In the genomic region with DNA sequence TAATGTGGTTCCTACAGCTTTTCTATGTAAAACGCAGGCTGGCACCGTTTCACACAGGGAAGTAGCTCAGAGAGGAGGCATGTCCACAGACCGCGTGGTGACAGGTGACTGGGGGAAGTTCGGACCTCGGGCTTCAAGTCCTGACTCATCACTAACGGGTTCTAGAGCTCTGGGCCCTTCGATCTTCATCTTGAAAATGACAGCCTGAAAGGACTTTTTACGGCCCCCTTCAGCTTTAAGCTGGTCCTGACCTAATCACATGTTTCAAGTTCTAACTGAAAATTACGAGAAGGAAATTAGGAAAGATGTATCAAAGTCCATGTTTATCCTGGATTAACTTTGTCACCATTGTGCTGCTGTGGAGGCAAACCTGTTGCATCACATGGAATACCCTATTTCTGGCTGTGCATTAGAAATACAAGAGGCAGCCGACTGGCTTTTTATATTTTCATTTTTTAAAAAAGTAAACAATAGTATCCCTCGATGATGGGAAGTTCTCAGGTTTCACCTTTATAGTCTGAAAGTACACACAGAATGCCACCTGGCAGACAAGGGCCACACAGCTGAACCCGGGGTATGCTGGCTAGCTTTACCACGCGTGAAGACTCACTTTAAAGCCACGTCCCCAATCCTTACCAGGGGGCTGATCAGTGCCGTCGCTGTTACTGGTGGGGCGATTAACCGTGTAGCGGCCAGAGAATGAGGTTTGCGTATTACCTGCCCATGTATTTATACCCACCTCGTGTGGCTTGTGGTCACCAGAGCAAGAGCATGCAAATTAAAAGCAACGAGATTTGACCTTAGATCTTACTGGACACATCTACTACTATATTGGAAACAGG, we compare ENCODE assay signal across 1 cellular context.
TF ChIP-seq lines count a peak whose summit lies in the region.

No MANE protein-coding gene starts in this region.

TF ChIP-seq in HepG2, 621 proteins besides CTCF, POLR2A, EP300 and RAD21 (continued from another document and continues in another):
- no peak for TF ChIP-seq ZNF24 (IDR thresholded peaks at IDR 0.05)
- no peak for TF ChIP-seq MAZ (IDR thresholded peaks at IDR 0.05; ENCODE audit: borderline replicate concordance, low read depth, low read length)
- no peak; the same call in 1 of the 2 replicates for TF ChIP-seq MAZ (CRISPR knock-in tag; IDR thresholded peaks at IDR 0.05; ENCODE audit: low read depth)
- TF ChIP-seq, protein P1, sequence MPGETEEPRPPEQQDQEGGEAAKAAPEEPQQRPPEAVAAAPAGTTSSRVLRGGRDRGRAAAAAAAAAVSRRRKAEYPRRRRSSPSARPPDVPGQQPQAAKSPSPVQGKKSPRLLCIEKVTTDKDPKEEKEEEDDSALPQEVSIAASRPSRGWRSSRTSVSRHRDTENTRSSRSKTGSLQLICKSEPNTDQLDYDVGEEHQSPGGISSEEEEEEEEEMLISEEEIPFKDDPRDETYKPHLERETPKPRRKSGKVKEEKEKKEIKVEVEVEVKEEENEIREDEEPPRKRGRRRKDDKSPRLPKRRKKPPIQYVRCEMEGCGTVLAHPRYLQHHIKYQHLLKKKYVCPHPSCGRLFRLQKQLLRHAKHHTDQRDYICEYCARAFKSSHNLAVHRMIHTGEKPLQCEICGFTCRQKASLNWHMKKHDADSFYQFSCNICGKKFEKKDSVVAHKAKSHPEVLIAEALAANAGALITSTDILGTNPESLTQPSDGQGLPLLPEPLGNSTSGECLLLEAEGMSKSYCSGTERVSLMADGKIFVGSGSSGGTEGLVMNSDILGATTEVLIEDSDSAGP (CRISPR knock-in tag; IDR thresholded peaks at IDR 0.05; ENCODE audit: borderline replicate concordance), result peak; percentile 83
- no peak for TF ChIP-seq CHCHD3 (CRISPR knock-in tag; IDR thresholded peaks at IDR 0.05)
- TF ChIP-seq, protein P2, sequence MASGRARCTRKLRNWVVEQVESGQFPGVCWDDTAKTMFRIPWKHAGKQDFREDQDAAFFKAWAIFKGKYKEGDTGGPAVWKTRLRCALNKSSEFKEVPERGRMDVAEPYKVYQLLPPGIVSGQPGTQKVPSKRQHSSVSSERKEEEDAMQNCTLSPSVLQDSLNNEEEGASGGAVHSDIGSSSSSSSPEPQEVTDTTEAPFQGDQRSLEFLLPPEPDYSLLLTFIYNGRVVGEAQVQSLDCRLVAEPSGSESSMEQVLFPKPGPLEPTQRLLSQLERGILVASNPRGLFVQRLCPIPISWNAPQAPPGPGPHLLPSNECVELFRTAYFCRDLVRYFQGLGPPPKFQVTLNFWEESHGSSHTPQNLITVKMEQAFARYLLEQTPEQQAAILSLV (CRISPR knock-in tag; IDR thresholded peaks at IDR 0.05; ENCODE audit: borderline replicate concordance), result no peak; the same call in 1 of the 2 replicates
- TF ChIP-seq ZNF280B (CRISPR knock-in tag; IDR thresholded peaks at IDR 0.05; ENCODE audit: borderline replicate concordance), result no peak
- TF ChIP-seq AKNA (CRISPR knock-in tag; IDR thresholded peaks at IDR 0.05; ENCODE audit: borderline replicate concordance), result no peak
- TF ChIP-seq FOXO1 (CRISPR knock-in tag; IDR thresholded peaks at IDR 0.05), result peak; percentile 95
- no peak for TF ChIP-seq ZNF329 (CRISPR knock-in tag; IDR thresholded peaks at IDR 0.05; ENCODE audit: low read depth)
- TF ChIP-seq ZNF567 (CRISPR knock-in tag; IDR thresholded peaks at IDR 0.05; ENCODE audit: borderline replicate concordance), result no peak
- no peak for TF ChIP-seq SMAD1 (CRISPR knock-in tag; IDR thresholded peaks at IDR 0.05; ENCODE audit: borderline replicate concordance, low read depth)
- TF ChIP-seq, protein P3, sequence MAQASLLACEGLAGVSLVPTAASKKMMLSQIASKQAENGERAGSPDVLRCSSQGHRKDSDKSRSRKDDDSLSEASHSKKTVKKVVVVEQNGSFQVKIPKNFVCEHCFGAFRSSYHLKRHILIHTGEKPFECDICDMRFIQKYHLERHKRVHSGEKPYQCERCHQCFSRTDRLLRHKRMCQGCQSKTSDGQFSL (CRISPR knock-in tag; IDR thresholded peaks at IDR 0.05), result no peak
- 0 out of 2 replicates have a peak, but pooled peaks have one; percentile 45 for TF ChIP-seq NCOA1 (CRISPR knock-in tag; IDR thresholded peaks at IDR 0.05)
- TF ChIP-seq, protein P4, sequence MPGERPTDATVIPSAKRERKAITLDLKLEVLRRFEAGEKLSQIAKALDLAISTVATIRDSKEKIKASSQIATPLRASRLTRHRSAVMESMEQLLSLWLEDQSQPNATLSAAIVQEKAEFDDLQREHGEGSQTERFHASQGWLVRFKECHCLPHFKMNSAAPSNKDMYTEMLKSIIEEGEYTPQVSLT (CRISPR knock-in tag; IDR thresholded peaks at IDR 0.05; ENCODE audit: borderline replicate concordance, low read depth), result no peak
- TF ChIP-seq E2F2 (CRISPR knock-in tag; IDR thresholded peaks at IDR 0.05; ENCODE audit: borderline replicate concordance), result peak; percentile 76; the same call in 1 of the 2 replicates
- TF ChIP-seq CREM (IDR thresholded peaks at IDR 0.05), result peak; percentile 92
- no peak for TF ChIP-seq CREM (CRISPR knock-in tag; IDR thresholded peaks at IDR 0.05)
- TF ChIP-seq DPF2 (CRISPR knock-in tag; IDR thresholded peaks at IDR 0.05; ENCODE audit: borderline replicate concordance, low read depth), result peak; percentile 94
- TF ChIP-seq MXI1 (IDR thresholded peaks at IDR 0.05; ENCODE audit: borderline replicate concordance, low read depth, low read length), result peak; percentile 88
- TF ChIP-seq SRY (CRISPR knock-in tag; IDR thresholded peaks at IDR 0.05), result no peak; the same call in 1 of the 2 replicates
- no peak for TF ChIP-seq CENPT (CRISPR knock-in tag; IDR thresholded peaks at IDR 0.05; ENCODE audit: low read depth)
- TF ChIP-seq ISX (CRISPR knock-in tag; conservative IDR thresholded peaks at IDR 0.05), result 0 out of 2 replicates have a peak, but pooled peaks have one; percentile 19
- peak; percentile 93 for TF ChIP-seq ISL2 (CRISPR knock-in tag; IDR thresholded peaks at IDR 0.05)
- TF ChIP-seq ZNF124 (CRISPR knock-in tag; IDR thresholded peaks at IDR 0.05), result no peak
- no peak for TF ChIP-seq SCMH1 (CRISPR knock-in tag; IDR thresholded peaks at IDR 0.05; ENCODE audit: borderline replicate concordance)
- no peak for TF ChIP-seq ZBTB7A (CRISPR knock-in tag; IDR thresholded peaks at IDR 0.05)
- 0 out of 2 replicates have a peak, but pooled peaks have one; percentile 83 for TF ChIP-seq ZNF572 (CRISPR knock-in tag; IDR thresholded peaks at IDR 0.05)
- no peak for TF ChIP-seq GPN1 (CRISPR knock-in tag; IDR thresholded peaks at IDR 0.05; ENCODE audit: borderline replicate concordance)
- TF ChIP-seq RBM39 (IDR thresholded peaks at IDR 0.05; ENCODE audit: low read depth, low read length, poor library complexity, severe bottlenecking), result no peak
- no peak for TF ChIP-seq ZFYVE20 (CRISPR knock-in tag; IDR thresholded peaks at IDR 0.05; ENCODE audit: borderline replicate concordance, low read depth)
- TF ChIP-seq ATF7 (IDR thresholded peaks at IDR 0.05), result peak; percentile 49; the same call in 1 of the 2 replicates
- peak; percentile 83; the same call in 1 of the 2 replicates for TF ChIP-seq ATF7 (CRISPR knock-in tag; IDR thresholded peaks at IDR 0.05)
- TF ChIP-seq, protein P5, sequence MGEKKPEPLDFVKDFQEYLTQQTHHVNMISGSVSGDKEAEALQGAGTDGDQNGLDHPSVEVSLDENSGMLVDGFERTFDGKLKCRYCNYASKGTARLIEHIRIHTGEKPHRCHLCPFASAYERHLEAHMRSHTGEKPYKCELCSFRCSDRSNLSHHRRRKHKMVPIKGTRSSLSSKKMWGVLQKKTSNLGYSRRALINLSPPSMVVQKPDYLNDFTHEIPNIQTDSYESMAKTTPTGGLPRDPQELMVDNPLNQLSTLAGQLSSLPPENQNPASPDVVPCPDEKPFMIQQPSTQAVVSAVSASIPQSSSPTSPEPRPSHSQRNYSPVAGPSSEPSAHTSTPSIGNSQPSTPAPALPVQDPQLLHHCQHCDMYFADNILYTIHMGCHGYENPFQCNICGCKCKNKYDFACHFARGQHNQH (CRISPR knock-in tag; IDR thresholded peaks at IDR 0.05), result peak; percentile 47; the same call in 1 of the 2 replicates
- 0 out of 2 replicates have a peak, but pooled peaks have one; percentile 46 for TF ChIP-seq ZNF878 (CRISPR knock-in tag; IDR thresholded peaks at IDR 0.05)
- no peak for TF ChIP-seq NBN (conservative IDR thresholded peaks at IDR 0.05)
- no peak for TF ChIP-seq ZSCAN5A (CRISPR knock-in tag; IDR thresholded peaks at IDR 0.05; ENCODE audit: borderline replicate concordance)
- TF ChIP-seq ZNF251 (CRISPR knock-in tag; IDR thresholded peaks at IDR 0.05), result no peak
- no peak for TF ChIP-seq ZNF547 (CRISPR knock-in tag; IDR thresholded peaks at IDR 0.05)
- TF ChIP-seq, protein P6, sequence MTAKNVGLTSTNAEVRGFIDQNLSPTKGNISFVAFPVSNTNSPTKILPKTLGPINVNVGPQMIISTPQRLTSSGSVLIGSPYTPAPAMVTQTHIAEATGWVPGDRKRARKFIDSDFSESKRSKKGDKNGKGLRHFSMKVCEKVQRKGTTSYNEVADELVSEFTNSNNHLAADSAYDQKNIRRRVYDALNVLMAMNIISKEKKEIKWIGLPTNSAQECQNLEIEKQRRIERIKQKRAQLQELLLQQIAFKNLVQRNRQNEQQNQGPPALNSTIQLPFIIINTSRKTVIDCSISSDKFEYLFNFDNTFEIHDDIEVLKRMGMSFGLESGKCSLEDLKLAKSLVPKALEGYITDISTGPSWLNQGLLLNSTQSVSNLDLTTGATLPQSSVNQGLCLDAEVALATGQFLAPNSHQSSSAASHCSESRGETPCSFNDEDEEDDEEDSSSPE (CRISPR knock-in tag; IDR thresholded peaks at IDR 0.05), result peak; percentile 66; the same call in 1 of the 2 replicates
- TF ChIP-seq, protein P7, sequence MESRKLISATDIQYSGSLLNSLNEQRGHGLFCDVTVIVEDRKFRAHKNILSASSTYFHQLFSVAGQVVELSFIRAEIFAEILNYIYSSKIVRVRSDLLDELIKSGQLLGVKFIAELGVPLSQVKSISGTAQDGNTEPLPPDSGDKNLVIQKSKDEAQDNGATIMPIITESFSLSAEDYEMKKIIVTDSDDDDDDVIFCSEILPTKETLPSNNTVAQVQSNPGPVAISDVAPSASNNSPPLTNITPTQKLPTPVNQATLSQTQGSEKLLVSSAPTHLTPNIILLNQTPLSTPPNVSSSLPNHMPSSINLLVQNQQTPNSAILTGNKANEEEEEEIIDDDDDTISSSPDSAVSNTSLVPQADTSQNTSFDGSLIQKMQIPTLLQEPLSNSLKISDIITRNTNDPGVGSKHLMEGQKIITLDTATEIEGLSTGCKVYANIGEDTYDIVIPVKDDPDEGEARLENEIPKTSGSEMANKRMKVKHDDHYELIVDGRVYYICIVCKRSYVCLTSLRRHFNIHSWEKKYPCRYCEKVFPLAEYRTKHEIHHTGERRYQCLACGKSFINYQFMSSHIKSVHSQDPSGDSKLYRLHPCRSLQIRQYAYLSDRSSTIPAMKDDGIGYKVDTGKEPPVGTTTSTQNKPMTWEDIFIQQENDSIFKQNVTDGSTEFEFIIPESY (CRISPR knock-in tag; IDR thresholded peaks at IDR 0.05), result 0 out of 2 replicates have a peak, but pooled peaks have one; percentile 5
